ENCODE assay signal across 19 cellular contexts in the genomic region with DNA sequence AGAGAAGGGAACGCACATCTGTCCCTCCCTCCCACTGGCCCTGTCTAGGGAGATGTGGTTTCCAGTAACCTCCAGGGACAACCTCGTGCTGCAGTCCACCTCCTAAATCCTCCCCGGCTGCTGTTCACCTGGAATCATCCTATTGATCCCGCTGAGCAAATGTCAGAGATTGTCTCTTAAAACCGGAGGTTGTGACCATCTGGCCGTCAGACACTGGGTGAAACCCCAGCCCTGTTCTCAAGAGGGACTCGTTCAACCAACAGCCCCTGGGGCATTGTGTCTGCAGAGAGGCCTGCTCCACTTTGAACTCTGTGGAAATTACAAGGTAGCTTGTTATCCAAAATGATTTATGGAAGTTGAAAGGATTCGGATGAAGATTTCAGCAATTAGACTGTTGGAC.
"Had no signal": no experiment of that assay in that cellular context is flagged by ENCODE, and none has a peak within 500 bp of the region (broad histone marks: within the 10 kb centered on the region; RNA-seq: fewer than 3 reads in every experiment).

No MANE protein-coding gene starts in this region.

- H3K9ac ChIP-seq: neural progenitor cell had no signal

- H3K4me2 ChIP-seq: neural progenitor cell had no signal

- DNase-seq: effector CD4-positive, alpha-beta T cell; foreskin melanocyte; heart left ventricle; hippocampal formation; left ventricle myocardium inferior; lower lobe of right lung; natural killer cell; occipital lobe; pancreas; right cardiac atrium; small intestine; stimulated activated CD4-positive, alpha-beta T cell treated with anti-CD3 and anti-CD28 coated beads, Interleukin-12 subunit alpha, Interleukin-12 subunit beta, amount 100 ng/mL, for 4 hours; stimulated activated naive CD4-positive, alpha-beta T cell; stomach; substantia nigra; trophoblast cell had no signal

- H3K27ac ChIP-seq: coronary artery, heart left ventricle, left ventricle myocardium inferior, lower lobe of right lung, neural progenitor cell, pancreas, stomach, thoracic aorta had no signal

- H3K27me3 ChIP-seq: neural progenitor cell, pancreas had no signal

- H2AFZ ChIP-seq: neural progenitor cell had no signal

- H3K9me3 ChIP-seq: heart left ventricle, lower lobe of right lung, pancreas, thoracic aorta had no signal

- H3K36me3 ChIP-seq: heart left ventricle, left ventricle myocardium inferior, lower lobe of right lung, neural progenitor cell, pancreas, stomach, thoracic aorta had no signal

- ATAC-seq: heart left ventricle, lower lobe of right lung, natural killer cell, pancreas, right cardiac atrium had no signal

- H3K4me3 ChIP-seq: coronary artery, heart left ventricle, left ventricle myocardium inferior, lower lobe of right lung, neural progenitor cell, pancreas, stomach, thoracic aorta had no signal

- H3K4me1 ChIP-seq: heart left ventricle, left ventricle myocardium inferior, lower lobe of right lung, neural progenitor cell, pancreas, stomach had no signal
